ENCODE assay signal across 1 cellular context in the genomic region with DNA sequence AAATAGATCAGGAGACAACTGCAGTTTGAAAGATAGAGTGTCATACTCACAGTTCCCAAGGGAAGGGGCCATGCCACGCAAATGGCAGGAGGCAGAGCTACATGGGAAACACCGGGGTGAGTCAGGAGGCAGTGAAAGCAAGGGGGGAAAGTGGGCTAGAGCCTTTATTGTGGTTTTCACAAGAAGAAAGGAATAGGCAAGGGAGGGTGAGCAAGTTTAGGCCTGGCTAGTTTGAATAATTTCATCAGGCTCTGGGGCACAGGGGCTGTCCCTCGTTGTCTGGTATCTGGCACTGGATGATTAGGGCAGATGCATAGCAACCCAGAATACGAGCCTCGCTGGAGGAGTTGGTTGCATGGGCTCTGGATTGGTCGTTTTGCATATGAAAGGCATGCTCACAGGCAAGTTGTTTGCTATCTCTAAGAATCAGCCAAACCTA.
TF ChIP-seq lines count a peak whose summit lies in the region.

No MANE protein-coding gene starts in this region.

TF ChIP-seq in HepG2, 621 proteins besides CTCF, POLR2A, EP300 and RAD21:
- TF ChIP-seq, protein P1, sequence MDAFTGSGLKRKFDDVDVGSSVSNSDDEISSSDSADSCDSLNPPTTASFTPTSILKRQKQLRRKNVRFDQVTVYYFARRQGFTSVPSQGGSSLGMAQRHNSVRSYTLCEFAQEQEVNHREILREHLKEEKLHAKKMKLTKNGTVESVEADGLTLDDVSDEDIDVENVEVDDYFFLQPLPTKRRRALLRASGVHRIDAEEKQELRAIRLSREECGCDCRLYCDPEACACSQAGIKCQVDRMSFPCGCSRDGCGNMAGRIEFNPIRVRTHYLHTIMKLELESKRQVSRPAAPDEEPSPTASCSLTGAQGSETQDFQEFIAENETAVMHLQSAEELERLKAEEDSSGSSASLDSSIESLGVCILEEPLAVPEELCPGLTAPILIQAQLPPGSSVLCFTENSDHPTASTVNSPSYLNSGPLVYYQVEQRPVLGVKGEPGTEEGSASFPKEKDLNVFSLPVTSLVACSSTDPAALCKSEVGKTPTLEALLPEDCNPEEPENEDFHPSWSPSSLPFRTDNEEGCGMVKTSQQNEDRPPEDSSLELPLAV (CRISPR knock-in tag; conservative IDR thresholded peaks at IDR 0.05; ENCODE audit: low read depth), result no peak
- TF ChIP-seq ZNF496 (CRISPR knock-in tag; IDR thresholded peaks at IDR 0.05; ENCODE audit: insufficient replicate concordance) (no peak), ZNF749 (CRISPR knock-in tag; IDR thresholded peaks at IDR 0.05; ENCODE audit: borderline replicate concordance) (no peak), ZSCAN21 (CRISPR knock-in tag; IDR thresholded peaks at IDR 0.05; ENCODE audit: borderline replicate concordance) (no peak)
